Comparison of ENCODE assay signal across 1 cellular context in the genomic region with DNA sequence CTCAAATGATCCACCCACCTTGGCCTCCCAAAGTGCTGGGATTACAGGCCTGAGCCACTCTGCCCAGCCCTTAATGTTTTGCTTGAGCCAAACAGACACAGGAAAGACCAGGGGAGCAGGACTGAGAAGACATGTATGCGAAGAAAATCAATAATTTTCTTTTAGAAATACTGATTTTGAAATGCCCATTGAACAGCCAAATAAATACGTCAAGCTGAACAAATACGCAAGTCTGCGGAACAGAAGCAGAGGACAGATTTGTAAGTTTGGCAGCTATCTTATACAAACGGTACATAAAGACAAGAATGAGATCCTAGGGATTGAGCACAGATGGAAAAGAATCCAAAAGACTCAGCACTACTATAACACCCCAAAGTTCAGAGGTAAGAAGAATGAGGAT.
TF ChIP-seq lines count a peak whose summit lies in the region.

No MANE protein-coding gene starts in this region.

TF ChIP-seq in liver, 16 proteins besides CTCF, POLR2A, EP300 and RAD21 (continued from another document):
- TF ChIP-seq, protein P1, sequence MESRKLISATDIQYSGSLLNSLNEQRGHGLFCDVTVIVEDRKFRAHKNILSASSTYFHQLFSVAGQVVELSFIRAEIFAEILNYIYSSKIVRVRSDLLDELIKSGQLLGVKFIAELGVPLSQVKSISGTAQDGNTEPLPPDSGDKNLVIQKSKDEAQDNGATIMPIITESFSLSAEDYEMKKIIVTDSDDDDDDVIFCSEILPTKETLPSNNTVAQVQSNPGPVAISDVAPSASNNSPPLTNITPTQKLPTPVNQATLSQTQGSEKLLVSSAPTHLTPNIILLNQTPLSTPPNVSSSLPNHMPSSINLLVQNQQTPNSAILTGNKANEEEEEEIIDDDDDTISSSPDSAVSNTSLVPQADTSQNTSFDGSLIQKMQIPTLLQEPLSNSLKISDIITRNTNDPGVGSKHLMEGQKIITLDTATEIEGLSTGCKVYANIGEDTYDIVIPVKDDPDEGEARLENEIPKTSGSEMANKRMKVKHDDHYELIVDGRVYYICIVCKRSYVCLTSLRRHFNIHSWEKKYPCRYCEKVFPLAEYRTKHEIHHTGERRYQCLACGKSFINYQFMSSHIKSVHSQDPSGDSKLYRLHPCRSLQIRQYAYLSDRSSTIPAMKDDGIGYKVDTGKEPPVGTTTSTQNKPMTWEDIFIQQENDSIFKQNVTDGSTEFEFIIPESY (IDR thresholded peaks at IDR 0.05), result no peak
- no peak for TF ChIP-seq NR2F2 (IDR thresholded peaks at IDR 0.05)
- TF ChIP-seq TAF1 (conservative IDR thresholded peaks at IDR 0.05), result no peak
- TF ChIP-seq GABPA (IDR thresholded peaks at IDR 0.05 in 1 of 2, conservative IDR thresholded peaks at IDR 0.05 in 1 of 2), result no peak
- peak in 1 of 2 donors; percentile 52 for TF ChIP-seq RXRA (IDR thresholded peaks at IDR 0.05)
- TF ChIP-seq FOXA2 (IDR thresholded peaks at IDR 0.05), result no peak
- no peak for TF ChIP-seq YY1 (IDR thresholded peaks at IDR 0.05)
- TF ChIP-seq, protein P2, sequence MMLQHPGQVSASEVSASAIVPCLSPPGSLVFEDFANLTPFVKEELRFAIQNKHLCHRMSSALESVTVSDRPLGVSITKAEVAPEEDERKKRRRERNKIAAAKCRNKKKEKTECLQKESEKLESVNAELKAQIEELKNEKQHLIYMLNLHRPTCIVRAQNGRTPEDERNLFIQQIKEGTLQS (IDR thresholded peaks at IDR 0.05), result peak; percentile 28
- no peak for TF ChIP-seq SP1 (IDR thresholded peaks at IDR 0.05)
- TF ChIP-seq, protein P3, sequence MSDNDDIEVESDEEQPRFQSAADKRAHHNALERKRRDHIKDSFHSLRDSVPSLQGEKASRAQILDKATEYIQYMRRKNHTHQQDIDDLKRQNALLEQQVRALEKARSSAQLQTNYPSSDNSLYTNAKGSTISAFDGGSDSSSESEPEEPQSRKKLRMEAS (IDR thresholded peaks at IDR 0.05), result no peak
- peak in 1 of 2 donors; percentile 53 for TF ChIP-seq HNF4A (conservative IDR thresholded peaks at IDR 0.05)
- TF ChIP-seq FOXA1 (IDR thresholded peaks at IDR 0.05), result no peak
- no peak for TF ChIP-seq EGR1 (IDR thresholded peaks at IDR 0.05; ENCODE audit: low read depth in 2 of 2)
- TF ChIP-seq HNF4G (IDR thresholded peaks at IDR 0.05), result peak; percentile 25
